10 cellular contexts compared by ENCODE assay signal in the genomic region with DNA sequence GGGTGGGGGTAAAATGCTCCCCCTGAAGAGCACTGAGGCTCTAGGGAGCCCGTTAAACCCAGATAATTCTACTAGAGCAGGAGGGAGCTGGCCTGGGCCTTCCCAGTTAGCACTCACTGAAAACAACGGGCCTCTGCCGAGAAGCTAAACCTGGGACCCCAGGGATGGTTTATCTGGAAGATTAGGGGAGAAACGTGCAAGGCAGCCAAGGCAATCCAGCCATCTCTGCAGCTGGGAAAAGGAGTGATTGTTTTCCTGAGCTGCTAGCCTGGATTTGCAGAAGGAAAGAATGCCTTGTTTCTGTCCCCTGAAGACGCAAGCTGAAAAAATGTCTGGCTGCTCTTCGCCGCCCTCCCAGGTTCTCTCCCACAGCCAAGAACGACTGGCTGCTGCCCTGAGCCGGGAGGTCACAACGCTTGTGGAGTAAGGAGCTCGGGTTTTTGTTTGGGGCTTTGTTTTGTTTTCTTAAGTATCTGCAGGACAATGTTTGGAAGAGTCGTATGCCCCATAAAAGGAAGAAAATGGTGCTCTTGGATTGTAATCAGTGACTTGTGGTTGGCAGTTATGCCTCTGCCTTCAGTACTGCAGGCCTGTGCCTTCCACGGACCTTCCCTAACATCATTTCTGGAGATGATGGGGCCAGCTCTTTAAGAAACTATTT. TPM values are rescaled to one million over a fixed set of nuclear protein-coding genes. Genes with fewer than 3 reads are reported as not detected.
DNase-seq lines count a peak whose midpoint lies in the region; TF ChIP-seq lines count a peak whose summit lies in the region.
"Had no signal": no experiment of that assay in that cellular context is flagged by ENCODE, and none has a peak within 500 bp of the region (broad histone marks: within the 10 kb centered on the region; RNA-seq: fewer than 3 reads in every experiment).

No MANE protein-coding gene starts in this region.

- H2BK12ac ChIP-seq in mesenchymal stem cell (ENCODE audit: low read length in 2 of 2), result peak overlapping the region in 1 of 2 experiments; percentile 3

- no peak overlapping the region for H4K91ac ChIP-seq in mesenchymal stem cell (ENCODE audit: low read length)

- no peaks in the 10 kb centered on the region for H3K27me3 ChIP-seq in endodermal cell (ENCODE audit: control insufficient read depth, insufficient read depth, low read length, poor library complexity, severe bottlenecking)
- no peaks in the 10 kb centered on the region for H3K27me3 ChIP-seq in mesenchymal stem cell (ENCODE audit: control insufficient read depth in 1 of 2, insufficient read depth in 1 of 2, low read length in 2 of 2)
- H3K27me3 ChIP-seq in stomach smooth muscle (ENCODE audit: control insufficient read depth in 1 of 2, insufficient read depth in 2 of 2, low read length in 2 of 2), result no peaks in the 10 kb centered on the region

- no peak overlapping the region for H3K9ac ChIP-seq in endodermal cell (ENCODE audit: extremely low read depth, low read length, poor library complexity, severe bottlenecking)
- H3K9ac ChIP-seq in mesenchymal stem cell (ENCODE audit: low read length), result peak overlapping the region; percentile 68
- H3K9ac ChIP-seq in stomach smooth muscle (ENCODE audit: low read length in 2 of 2), result peak overlapping the region; percentile 66 to 85

- H2BK120ac ChIP-seq in mesenchymal stem cell (ENCODE audit: low read depth, low read length), result peak overlapping the region; percentile 76

- H3K27ac Mint-ChIP-seq in endodermal cell, result peak overlapping the region; percentile 69
- H3K27ac Mint-ChIP-seq: activated naive CD8-positive, alpha-beta T cell treated with anti-CD3 and anti-CD28 coated beads, Interleukin-2, amount 10 ng/mL, durations not matched to agents 7 days and 5 days had no signal

- H3K4me1 ChIP-seq in HEK293 (ENCODE audit: control insufficient read depth, insufficient read depth, low read length) (peaks cover 10% of the 10 kb centered on the region), endodermal cell (ENCODE audit: control insufficient read depth, insufficient read depth, low read length) (peaks cover 34% of the 10 kb centered on the region), mesenchymal stem cell (ENCODE audit: control insufficient read depth, insufficient read depth, low read depth, low read length) (peaks cover 47% of the 10 kb centered on the region), stomach smooth muscle (ENCODE audit: control insufficient read depth, insufficient read depth, low read length) (peaks cover 98% of the 10 kb centered on the region)

- H3K36me3 Mint-ChIP-seq in endodermal cell (ENCODE audit: low read depth), result peaks cover 42% of the 10 kb centered on the region
- H3K36me3 Mint-ChIP-seq: activated naive CD8-positive, alpha-beta T cell treated with anti-CD3 and anti-CD28 coated beads, Interleukin-2, amount 10 ng/mL, durations not matched to agents 7 days and 5 days had no signal

- no peaks in the 10 kb centered on the region for H3K9me3 Mint-ChIP-seq in endodermal cell
- H3K9me3 Mint-ChIP-seq: activated naive CD8-positive, alpha-beta T cell treated with anti-CD3 and anti-CD28 coated beads, Interleukin-2, amount 10 ng/mL, durations not matched to agents 7 days and 5 days had no signal

- no peak overlapping the region for H2AFZ ChIP-seq in mesenchymal stem cell (ENCODE audit: low read depth, low read length)

- H3K27ac ChIP-seq in HEK293 (ENCODE audit: extremely low read depth, low read depth, low read length) (no peak overlapping the region), endodermal cell (ENCODE audit: low read depth, low read length) (peak overlapping the region; percentile 90), mesenchymal stem cell (ENCODE audit: low read length, poor library complexity, severe bottlenecking) (peak overlapping the region; percentile 92), stomach smooth muscle (ENCODE audit: low read length) (peak overlapping the region; percentile 100)

- no peak for DNase-seq in endodermal cell
- peak; percentile 91 for DNase-seq in mesenchymal stem cell
- no peak for DNase-seq in ecto neural progenitor cell (ENCODE audit: low spot score)
- no peak for DNase-seq in activated effector memory CD4-positive, alpha-beta T cell treated with anti-CD3 and anti-CD28 coated beads, Interleukin-2, amount 50 U/mL, for 16 hours
- DNase-seq in epidermal melanocyte (ENCODE audit: insufficient read length, low spot score), result no peak
- DNase-seq in cerebellum (ENCODE audit: low spot score), result no peak
- DNase-seq: activated naive CD8-positive, alpha-beta T cell treated with anti-CD3 and anti-CD28 coated beads, Interleukin-2, amount 10 ng/mL, durations not matched to agents 7 days and 5 days; stimulated activated CD4-positive, alpha-beta T cell treated with anti-CD3 and anti-CD28 coated beads, Interleukin-4, amount 100 ng/mL, for 1 hour had no signal

- POLR2A ChIA-PET in HEK293 (lab: Yijun Ruan, JAX), result no interaction called here

- H3K4me1 Mint-ChIP-seq in endodermal cell, result peaks cover 53% of the 10 kb centered on the region

- WGBS in endodermal cell (ENCODE audit: insufficient coverage in 1 of 2, insufficient read length in 1 of 2), 2 experiments, result 33 to 45% methylated on average over 6 to 13 of the region's 13 CpGs
- 13% methylated on average over 12 of the region's 13 CpGs for WGBS in mesenchymal stem cell

- H3K4me3 Mint-ChIP-seq in endodermal cell, result peak overlapping the region; percentile 19
- H3K4me3 Mint-ChIP-seq: activated naive CD8-positive, alpha-beta T cell treated with anti-CD3 and anti-CD28 coated beads, Interleukin-2, amount 10 ng/mL, durations not matched to agents 7 days and 5 days had no signal

- H3K27me3 Mint-ChIP-seq in endodermal cell (ENCODE audit: insufficient read depth), result no peaks in the 10 kb centered on the region

- H3K23ac ChIP-seq in mesenchymal stem cell (ENCODE audit: low read length in 2 of 2), result no peak overlapping the region

- H3K9me3 ChIP-seq in HEK293 (ENCODE audit: control insufficient read depth, insufficient read depth, low read depth, low read length), result no peaks in the 10 kb centered on the region
- H3K9me3 ChIP-seq in endodermal cell (ENCODE audit: control insufficient read depth, low read length), result no peaks in the 10 kb centered on the region
- no peaks in the 10 kb centered on the region for H3K9me3 ChIP-seq in mesenchymal stem cell (ENCODE audit: control insufficient read depth, low read length)
- no peaks in the 10 kb centered on the region for H3K9me3 ChIP-seq in stomach smooth muscle (ENCODE audit: control insufficient read depth in 2 of 2, low read length in 2 of 2)

- peak overlapping the region; percentile 24 for H3K4me2 ChIP-seq in mesenchymal stem cell (ENCODE audit: low read length, poor library complexity, severe bottlenecking)

- H2BK5ac ChIP-seq in mesenchymal stem cell (ENCODE audit: low read depth, low read length, poor library complexity, severe bottlenecking), result peak overlapping the region; percentile 15

- peak overlapping the region; percentile 78 for H4K8ac ChIP-seq in mesenchymal stem cell (ENCODE audit: low read length)

- no peak for TF ChIP-seq CTCF in HEK293 (tag by site-specific recombination; IDR thresholded peaks at IDR 0.05)
- no peak for TF ChIP-seq CTCF in endodermal cell (conservative IDR thresholded peaks at IDR 0.05)

- H3K14ac ChIP-seq in mesenchymal stem cell (ENCODE audit: low read length in 2 of 2), result no peak overlapping the region

- peak overlapping the region; percentile 37 to 92 for H3K18ac ChIP-seq in mesenchymal stem cell (ENCODE audit: low read depth in 1 of 2, low read length in 2 of 2)

- H3K36me3 ChIP-seq in HEK293 (ENCODE audit: control insufficient read depth in 2 of 2, insufficient read depth in 1 of 2, low read length in 2 of 2), result no peaks in the 10 kb centered on the region
- H3K36me3 ChIP-seq in endodermal cell (ENCODE audit: control insufficient read depth, insufficient read depth, low read length), result peaks cover 66% of the 10 kb centered on the region
- H3K36me3 ChIP-seq in mesenchymal stem cell (ENCODE audit: control insufficient read depth in 1 of 2, insufficient read depth in 2 of 2, low read depth in 1 of 2, low read length in 2 of 2), result peaks cover 0 to 32% of the 10 kb centered on the region in 2 experiments
- peaks cover 0 to 6% of the 10 kb centered on the region in 2 donors for H3K36me3 ChIP-seq in stomach smooth muscle (ENCODE audit: control insufficient read depth in 2 of 2, insufficient read depth in 2 of 2, low read length in 2 of 2)

- peak overlapping the region; percentile 84 for H2AK5ac ChIP-seq in mesenchymal stem cell (ENCODE audit: low read length, severe bottlenecking)

- H3K79me1 ChIP-seq in mesenchymal stem cell (replicated peaks; ENCODE audit: low read length, poor library complexity, severe bottlenecking), result peaks cover 5% of the 10 kb centered on the region

- no peak overlapping the region for H3K4me3 ChIP-seq in HEK293 (ENCODE audit: low read depth, low read length)
- H3K4me3 ChIP-seq in endodermal cell (ENCODE audit: low read length), result peak overlapping the region; percentile 38
- H3K4me3 ChIP-seq in mesenchymal stem cell (ENCODE audit: insufficient read depth in 1 of 2, low read depth in 1 of 2, low read length in 2 of 2), result peak overlapping the region in 1 of 2 experiments; percentile 45
- H3K4me3 ChIP-seq in stomach smooth muscle (ENCODE audit: low read length in 2 of 2), result peak overlapping the region in 1 of 2 donors; percentile 54

- H3K4ac ChIP-seq in mesenchymal stem cell (ENCODE audit: low read depth in 1 of 2, low read length in 2 of 2), result peak overlapping the region; percentile 28 to 71

- peak overlapping the region; percentile 44 for H2BK15ac ChIP-seq in mesenchymal stem cell (ENCODE audit: low read depth, poor library complexity, severe bottlenecking)

- CTCF ChIA-PET in HEK293 (lab: Yijun Ruan, JAX), result interaction anchor here (0.6 kb wide), 1 partner anchor 117 kb away, joined by 3 read pairs; no protein-coding TSS in a partner anchor

TF ChIP-seq in HEK293, 187 proteins besides CTCF, POLR2A, EP300 and RAD21 (continues in another document):
- no peak for TF ChIP-seq ZNF777 (tag by site-specific recombination; IDR thresholded peaks at IDR 0.05; ENCODE audit: borderline replicate concordance)

RNA-seq across cellular contexts. Expression of gene COL4A2, which starts 31.5 kb away (rescaled TPM):
- total RNA-seq in endodermal cell (100 to 1,000 TPM; 388 to 398 TPM), cerebellum (164 TPM)
- polyA plus RNA-seq in endodermal cell (2013, experiment 1 of 2), result 216 TPM
- polyA plus RNA-seq in endodermal cell (2013, experiment 2 of 2), result 219 TPM
- 2,099 TPM for polyA plus RNA-seq in mesenchymal stem cell (2013, experiment 1 of 2)
- polyA plus RNA-seq in mesenchymal stem cell (2013, experiment 2 of 2), result 2,053 TPM
- total RNA-seq: activated naive CD8-positive, alpha-beta T cell treated with anti-CD3 and anti-CD28 coated beads, Interleukin-2, amount 10 ng/mL, durations not matched to agents 7 days and 5 days had no signal

RNA-seq across cellular contexts. Expression of gene COL4A1, which starts 31.6 kb away (rescaled TPM):
- total RNA-seq in endodermal cell (100 to 1,000 TPM; 702 to 764 TPM), cerebellum (151 TPM)
- polyA plus RNA-seq in endodermal cell (2013, experiment 1 of 2), result 174 TPM
- polyA plus RNA-seq in endodermal cell (2013, experiment 2 of 2), result 194 TPM
- 2,271 TPM for polyA plus RNA-seq in mesenchymal stem cell (2013, experiment 1 of 2)
- polyA plus RNA-seq in mesenchymal stem cell (2013, experiment 2 of 2), result 2,270 TPM
- total RNA-seq: activated naive CD8-positive, alpha-beta T cell treated with anti-CD3 and anti-CD28 coated beads, Interleukin-2, amount 10 ng/mL, durations not matched to agents 7 days and 5 days had no signal
